19 cellular contexts compared by ENCODE assay signal in genomic region chr6:125117818-125118217, GRCh38. TPM values are rescaled to one million over a fixed set of nuclear protein-coding genes. Genes with fewer than 3 reads are reported as not detected.
"Had no signal": no experiment of that assay in that cellular context is flagged by ENCODE, and none has a peak within 500 bp of the region (broad histone marks: within the 10 kb centered on the region; RNA-seq: fewer than 3 reads in every experiment).

No MANE protein-coding gene starts in this region.

- H3K36me3 Mint-ChIP-seq: activated CD4-positive, alpha-beta memory T cell treated with anti-CD3 and anti-CD28 coated beads for 36 hours; activated naive CD8-positive, alpha-beta T cell treated with anti-CD3 and anti-CD28 coated beads, Interleukin-2, amount 10 ng/mL, durations not matched to agents 7 days and 5 days; natural killer cell had no signal

- H3K27me3 Mint-ChIP-seq: progenitor cell of endocrine pancreas had no signal

- H3K9me3 ChIP-seq: colonic mucosa, mucosa of descending colon, right lobe of liver, suprapubic skin, upper lobe of left lung had no signal

- H3K4me3 ChIP-seq: colonic mucosa, mucosa of descending colon, right lobe of liver, suprapubic skin, upper lobe of left lung had no signal

- ATAC-seq: left colon, mucosa of descending colon, natural killer cell, right lobe of liver had no signal

- H3K27ac Mint-ChIP-seq: activated CD4-positive, alpha-beta memory T cell treated with anti-CD3 and anti-CD28 coated beads for 36 hours; activated naive CD8-positive, alpha-beta T cell treated with anti-CD3 and anti-CD28 coated beads, Interleukin-2, amount 10 ng/mL, durations not matched to agents 7 days and 5 days; natural killer cell; progenitor cell of endocrine pancreas had no signal

- H3K27me3 ChIP-seq: colonic mucosa, right lobe of liver, suprapubic skin, upper lobe of left lung had no signal

- H3K4me1 Mint-ChIP-seq: activated naive CD8-positive, alpha-beta T cell treated with anti-CD3 and anti-CD28 coated beads, Interleukin-2, amount 10 ng/mL, durations not matched to agents 7 days and 5 days; natural killer cell had no signal

- H3K9me3 Mint-ChIP-seq: activated CD4-positive, alpha-beta memory T cell treated with anti-CD3 and anti-CD28 coated beads for 36 hours; activated naive CD8-positive, alpha-beta T cell treated with anti-CD3 and anti-CD28 coated beads, Interleukin-2, amount 10 ng/mL, durations not matched to agents 7 days and 5 days; natural killer cell had no signal

- H3K36me3 ChIP-seq: colonic mucosa, right lobe of liver, suprapubic skin, upper lobe of left lung had no signal

- DNase-seq: activated CD4-positive, alpha-beta memory T cell treated with anti-CD3 and anti-CD28 coated beads for 36 hours; activated gamma-delta T cell treated with Interleukin-2 at 50 U/mL for 16 hours; activated naive CD8-positive, alpha-beta T cell treated with anti-CD3 and anti-CD28 coated beads, Interleukin-2, amount 10 ng/mL, durations not matched to agents 7 days and 5 days; activated T-cell treated with anti-CD3 and anti-CD28 coated beads, Interleukin-2, amount 50 U/mL, for 48 hours; anterior cingulate cortex; colonic mucosa; effector CD4-positive, alpha-beta T cell; hippocampal formation; left colon; mucosa of descending colon; natural killer cell; right lobe of liver; stimulated activated CD4-positive, alpha-beta T cell treated with anti-CD3 and anti-CD28 coated beads, Interleukin-12 subunit alpha, Interleukin-12 subunit beta, amount 100 ng/mL, for 4 hours; stimulated activated naive CD4-positive, alpha-beta T cell; T-helper 2 cell; upper lobe of left lung had no signal

- H3K27ac ChIP-seq: colonic mucosa, epithelial cell of prostate, right lobe of liver, suprapubic skin, upper lobe of left lung had no signal

- H3K4me1 ChIP-seq: colonic mucosa, suprapubic skin, upper lobe of left lung had no signal

- H3K4me3 Mint-ChIP-seq: activated CD4-positive, alpha-beta memory T cell treated with anti-CD3 and anti-CD28 coated beads for 36 hours; activated naive CD8-positive, alpha-beta T cell treated with anti-CD3 and anti-CD28 coated beads, Interleukin-2, amount 10 ng/mL, durations not matched to agents 7 days and 5 days; natural killer cell had no signal

RNA-seq across cellular contexts. Expression of gene TPD52L1, which starts 35.8 kb away (rescaled TPM):
- total RNA-seq: activated naive CD8-positive, alpha-beta T cell treated with anti-CD3 and anti-CD28 coated beads, Interleukin-2, amount 10 ng/mL, durations not matched to agents 7 days and 5 days had no signal
